8 cellular contexts compared by ENCODE assay signal in the genomic region with DNA sequence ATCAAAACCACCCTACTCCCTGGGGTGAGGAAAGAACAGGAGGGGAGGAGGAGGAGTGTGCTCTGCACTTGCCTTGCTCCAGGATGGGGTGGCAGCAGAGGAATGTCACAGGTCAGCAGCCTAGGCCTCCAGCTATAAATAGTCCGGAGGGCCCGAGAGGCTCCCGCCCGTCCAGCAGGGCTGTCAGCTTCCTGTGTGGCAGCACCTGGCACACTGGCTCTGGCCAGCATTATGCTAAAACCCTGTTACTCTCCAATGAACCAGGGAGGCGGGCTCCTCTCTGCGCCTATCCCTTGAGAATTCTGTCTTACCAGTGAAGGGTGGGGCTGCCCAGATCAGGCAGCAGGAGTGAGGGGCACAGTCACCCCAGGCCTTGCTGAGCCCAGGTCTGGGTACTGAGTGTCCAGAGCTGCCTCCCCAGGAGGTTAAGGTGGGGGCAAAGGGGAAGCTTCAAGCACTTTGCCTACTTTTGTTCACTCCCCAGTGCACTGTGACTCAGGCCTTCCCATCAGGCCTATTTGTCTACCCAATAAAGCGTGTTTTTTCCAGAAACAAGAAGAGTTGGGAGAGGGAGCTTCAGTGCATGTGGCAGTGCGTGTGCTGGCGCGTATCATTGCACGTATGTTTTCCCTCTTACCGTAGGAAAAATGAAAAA. TPM values are rescaled to one million over a fixed set of nuclear protein-coding genes. Genes with fewer than 3 reads are reported as not detected.
DNase-seq lines count a peak whose midpoint lies in the region; ATAC-seq, FAIRE-seq and TF ChIP-seq lines count a peak whose summit lies in the region.

No MANE protein-coding gene starts in this region.

- dilution Hi-C loops in endothelial cell of umbilical vein (cut with MboI; ENCODE audit: extremely low pct_ligation_motif_present, low sequenced_read_pairs): no loop called here

- peak overlapping the region; percentile 96 for H3K27ac Mint-ChIP-seq in CD4-positive, alpha-beta T cell

- CTCF ChIA-PET in CD4-positive, alpha-beta T cell (lab: Charles Lee): interaction anchor here (0.5 to 4.2 kb wide), 34 partner anchors 8 to 1297 kb away, joined by 3 to 83 read pairs (median 5); partner anchors contain the start of genes CERS5, PRPF40B, RACGAP1 and SMARCD1
- CTCF ChIA-PET in endothelial cell of umbilical vein (lab: Charles Lee): interaction anchor here (0.7 to 4.5 kb wide), 29 partner anchors 10 to 653 kb away, joined by 3 to 89 read pairs (median 9); partner anchors contain the start of genes ATF1, CERS5, GPD1 and LIMA1

- peaks cover 27% of the 10 kb centered on the region for H3K36me3 Mint-ChIP-seq in CD4-positive, alpha-beta T cell (ENCODE audit: low read depth)

- H3K27me3 Mint-ChIP-seq in CD4-positive, alpha-beta T cell: no peaks in the 10 kb centered on the region

- peaks cover 29% of the 10 kb centered on the region for H3K4me1 Mint-ChIP-seq in CD4-positive, alpha-beta T cell (ENCODE audit: low read depth)

- no peak for ATAC-seq in CD4-positive, alpha-beta T cell (ENCODE audit: poor library complexity)
- ATAC-seq in GM19463 (IDR thresholded peaks at IDR 0.05; ENCODE audit: unreplicated experiment): no peak
- no peak for ATAC-seq in HG02759 (IDR thresholded peaks at IDR 0.05; ENCODE audit: unreplicated experiment)

- H2AFZ ChIP-seq in endothelial cell of umbilical vein (ENCODE audit: low read depth, low read length): peak overlapping the region; percentile 90

- no peak for FAIRE-seq in GM19239 (lab: Jason Lieb, UNC)
- FAIRE-seq in endothelial cell of umbilical vein (lab: Jason Lieb, UNC): peak; percentile 59

- POLR2A ChIA-PET in CD4-positive, alpha-beta T cell (lab: Charles Lee): interaction anchor here (0.9 to 3.8 kb wide), 24 partner anchors 8 to 980 kb away, joined by 3 to 127 read pairs (median 10); partner anchors contain the start of genes ATF1, BCDIN3D, CERS5 and GPD1
- POLR2A ChIA-PET in endothelial cell of umbilical vein (lab: Charles Lee): interaction anchor here (2.0 to 2.3 kb wide), 3 partner anchors 10 to 57 kb away, joined by 7 to 20 read pairs (median 17); partner anchors contain the start of genes CERS5 and SMARCD1

- H3K36me3 ChIP-seq in endothelial cell of umbilical vein (ENCODE audit: control insufficient read depth in 2 of 2, extremely low read depth in 1 of 2, insufficient read depth in 2 of 2, low read length in 2 of 2): peaks cover 0 to 2% of the 10 kb centered on the region in 2 experiments
- H3K36me3 ChIP-seq in vagina: peaks cover 0 to 11% of the 10 kb centered on the region in 2 donors

- H3K27me3 ChIP-seq in CD4-positive, alpha-beta T cell (ENCODE audit: control insufficient read depth, insufficient read depth, low read length): no peaks in the 10 kb centered on the region
- H3K27me3 ChIP-seq in endothelial cell of umbilical vein (ENCODE audit: control insufficient read depth in 2 of 2, insufficient read depth in 2 of 2, low read length in 2 of 2): no peaks in the 10 kb centered on the region
- H3K27me3 ChIP-seq in vagina: no peaks in the 10 kb centered on the region

- DNase-seq in CD4-positive, alpha-beta T cell: no peak
- DNase-seq in GM19239 (ENCODE audit: insufficient read length, low spot score) (peak; percentile 23), RPMI8226 (peak; percentile 97), endothelial cell of umbilical vein (ENCODE audit: low read depth, low spot score) (no peak), mucosa of gallbladder (ENCODE audit: low spot score) (peak; percentile 80), vagina (ENCODE audit: extremely low spot score in 2 of 2) (no peak)

- peaks cover 7% of the 10 kb centered on the region for H3K79me2 ChIP-seq in endothelial cell of umbilical vein (ENCODE audit: control insufficient read depth, insufficient read depth, low read length)

- TF ChIP-seq CTCF in CD4-positive, alpha-beta T cell (IDR thresholded peaks at IDR 0.05): no peak
- TF ChIP-seq CTCF in endothelial cell of umbilical vein (IDR thresholded peaks at IDR 0.05; ENCODE audit: extremely low read depth in 1 of 2, insufficient read depth in 1 of 2, low read depth in 1 of 2, low read length in 2 of 2) (no peak), vagina (IDR thresholded peaks at IDR 0.05) (no peak)

- H3K9ac ChIP-seq in endothelial cell of umbilical vein (replicated peaks; ENCODE audit: extremely low read depth, insufficient read depth, low read length): no peak overlapping the region

- intact Hi-C loops in CD4-positive, alpha-beta T cell (cut with DNase I, micrococcal nuclease): loop anchor here (1.0 to 10.0 kb wide), 5 partner anchors 25 to 174 kb away; partner anchors contain the start of genes LIMA1 (in 1 of the 2) and SMARCD1 (in 1 of the 2)
- intact Hi-C loops in endothelial cell of umbilical vein (cut with micrococcal nuclease): loop anchor here (1.0 kb wide), 2 partner anchors 36 to 64 kb away; no protein-coding TSS in a partner anchor
- intact Hi-C loops in vagina (cut with DNase I): loop anchor here (2.0 kb wide), 1 partner anchor 56 kb away; the partner anchor contains the start of gene CERS5

- H3K9me3 Mint-ChIP-seq in CD4-positive, alpha-beta T cell: no peaks in the 10 kb centered on the region

- no peaks in the 10 kb centered on the region for H3K9me3 ChIP-seq in CD4-positive, alpha-beta T cell (ENCODE audit: control insufficient read depth, low read length)
- H3K9me3 ChIP-seq in endothelial cell of umbilical vein (replicated peaks; ENCODE audit: control insufficient read depth, insufficient read depth, low read length): no peaks in the 10 kb centered on the region
- no peaks in the 10 kb centered on the region for H3K9me3 ChIP-seq in vagina

- H3K4me1 ChIP-seq in endothelial cell of umbilical vein (ENCODE audit: control insufficient read depth, extremely low read depth, insufficient read depth, low read length) (peaks cover 9% of the 10 kb centered on the region), vagina (peaks cover 48% of the 10 kb centered on the region)

- no peak for TF ChIP-seq POLR2A in endothelial cell of umbilical vein (IDR thresholded peaks at IDR 0.05; ENCODE audit: low read depth, low read length)
- TF ChIP-seq POLR2A in vagina (IDR thresholded peaks at IDR 0.05): no peak

- no TSS peak for BruUV-seq in endothelial cell of umbilical vein (replicated peaks; lab: Mats Ljungman, UMichigan)

- no peaks in the 10 kb centered on the region for H3K9me1 ChIP-seq in endothelial cell of umbilical vein (replicated peaks; ENCODE audit: control insufficient read depth, extremely low read depth, insufficient read depth, low read length)

- H3K4me3 Mint-ChIP-seq in CD4-positive, alpha-beta T cell: peak overlapping the region; percentile 95

- H3K27ac ChIP-seq in CD4-positive, alpha-beta T cell (ENCODE audit: low read depth, low read length): peak overlapping the region; percentile 36
- H3K27ac ChIP-seq in endothelial cell of umbilical vein (ENCODE audit: insufficient read depth, low read depth, low read length) (no peak overlapping the region), vagina (peak overlapping the region; percentile 81)

- no peaks in the 10 kb centered on the region for H4K20me1 ChIP-seq in endothelial cell of umbilical vein (replicated peaks; ENCODE audit: control insufficient read depth, extremely low read depth, insufficient read depth, low read length)

- H3K4me2 ChIP-seq in endothelial cell of umbilical vein (ENCODE audit: insufficient read depth, low read length): no peak overlapping the region

- H3K4me3 ChIP-seq in endothelial cell of umbilical vein (replicated peaks in 1 of 3; ENCODE audit: insufficient read depth in 1 of 3, low read depth in 1 of 3, low read length in 3 of 3) (no peak overlapping the region), vagina (peak overlapping the region; percentile 50 to 92)

RNA-seq across cellular contexts. Expression of gene COX14, which starts 1.1 kb away (rescaled TPM):
- total RNA-seq in CD4-positive, alpha-beta T cell: 10 to 100 TPM; 51.1 to 52.8 TPM
- total RNA-seq in endothelial cell of umbilical vein: 40.0 and 40.3 TPM in 2 replicates
- polyA plus RNA-seq in endothelial cell of umbilical vein: 106 and 114 TPM in 2 replicates
- polyA plus RNA-seq in endothelial cell of umbilical vein (2011; cell fraction: cytosol; rRNA removed): 94.7 and 115 TPM in 2 replicates
- polyA plus RNA-seq in endothelial cell of umbilical vein (2011; cell fraction: nucleus; rRNA removed): 22.1 and 26.6 TPM in 2 replicates
- 59.2 and 75.4 TPM in 2 replicates for polyA plus RNA-seq in endothelial cell of umbilical vein (2012)
- 47.8 and 48.2 TPM in 2 replicates for polyA minus RNA-seq in endothelial cell of umbilical vein
- 26.9 TPM for polyA minus RNA-seq in endothelial cell of umbilical vein (2011; cell fraction: cytosol; rRNA and poly(A)+ RNA removed)
- polyA minus RNA-seq in endothelial cell of umbilical vein (2011; cell fraction: nucleus; rRNA and poly(A)+ RNA removed): 13.0 and 16.5 TPM in 2 replicates
- total RNA-seq in mucosa of gallbladder: 80.5 TPM
- total RNA-seq in vagina: 74.4 TPM

RNA-seq across cellular contexts. Expression of gene GPD1, which starts 7.1 kb away (rescaled TPM):
- under 1 TPM; 0.41 to 0.47 TPM for total RNA-seq in CD4-positive, alpha-beta T cell
- total RNA-seq in endothelial cell of umbilical vein (0.48 TPM in 1 of 2 replicates, not detected in the other), mucosa of gallbladder (21.5 TPM), vagina (65.3 TPM)
- 0.07 and 0.10 TPM in 2 replicates for polyA plus RNA-seq in endothelial cell of umbilical vein
- 0.04 TPM in 1 of 2 replicates, not detected in the other for polyA plus RNA-seq in endothelial cell of umbilical vein (2011; cell fraction: cytosol; rRNA removed)
- polyA plus RNA-seq in endothelial cell of umbilical vein (2011; cell fraction: nucleus; rRNA removed): 0.36 and 0.71 TPM in 2 replicates
- polyA plus RNA-seq in endothelial cell of umbilical vein (2012): not detected in 2 replicates
- polyA minus RNA-seq in endothelial cell of umbilical vein: 1.0 TPM in 1 of 2 replicates, not detected in the other
- polyA minus RNA-seq in endothelial cell of umbilical vein (2011; cell fraction: cytosol; rRNA and poly(A)+ RNA removed): not detected
- 0.82 and 0.91 TPM in 2 replicates for polyA minus RNA-seq in endothelial cell of umbilical vein (2011; cell fraction: nucleus; rRNA and poly(A)+ RNA removed)

RNA-seq across cellular contexts. Expression of gene SMARCD1, which starts 25.7 kb away (rescaled TPM):
- 10 to 100 TPM; 78.9 to 80.0 TPM for total RNA-seq in CD4-positive, alpha-beta T cell
- total RNA-seq in endothelial cell of umbilical vein (86.6 and 101 TPM in 2 replicates), mucosa of gallbladder (49.5 TPM), vagina (42.2 TPM)
- polyA plus RNA-seq in endothelial cell of umbilical vein: 94.2 and 94.3 TPM in 2 replicates
- polyA plus RNA-seq in endothelial cell of umbilical vein (2011; cell fraction: cytosol; rRNA removed): 85.9 and 89.8 TPM in 2 replicates
- 206 and 214 TPM in 2 replicates for polyA plus RNA-seq in endothelial cell of umbilical vein (2011; cell fraction: nucleus; rRNA removed)
- polyA plus RNA-seq in endothelial cell of umbilical vein (2012): 69.0 and 80.7 TPM in 2 replicates
- polyA minus RNA-seq in endothelial cell of umbilical vein: 125 and 129 TPM in 2 replicates
- polyA minus RNA-seq in endothelial cell of umbilical vein (2011; cell fraction: cytosol; rRNA and poly(A)+ RNA removed): 68.2 TPM
- polyA minus RNA-seq in endothelial cell of umbilical vein (2011; cell fraction: nucleus; rRNA and poly(A)+ RNA removed): 85.9 and 108 TPM in 2 replicates

RNA-seq across cellular contexts. Expression of gene ASIC1, which starts 53.5 kb away (rescaled TPM):
- 1 to 10 TPM; 1.5 to 2.8 TPM for total RNA-seq in CD4-positive, alpha-beta T cell
- total RNA-seq in endothelial cell of umbilical vein (0.53 and 0.55 TPM in 2 replicates), mucosa of gallbladder (4.1 TPM), vagina (2.9 TPM)
- polyA plus RNA-seq in endothelial cell of umbilical vein: 0.66 and 0.75 TPM in 2 replicates
- 0.32 and 0.56 TPM in 2 replicates for polyA plus RNA-seq in endothelial cell of umbilical vein (2011; cell fraction: cytosol; rRNA removed)
- 1.4 and 1.8 TPM in 2 replicates for polyA plus RNA-seq in endothelial cell of umbilical vein (2011; cell fraction: nucleus; rRNA removed)
- 1.1 and 1.2 TPM in 2 replicates for polyA plus RNA-seq in endothelial cell of umbilical vein (2012)
- polyA minus RNA-seq in endothelial cell of umbilical vein: 0.90 and 1.1 TPM in 2 replicates
- polyA minus RNA-seq in endothelial cell of umbilical vein (2011; cell fraction: cytosol; rRNA and poly(A)+ RNA removed): 3.4 TPM
- 0.58 and 0.67 TPM in 2 replicates for polyA minus RNA-seq in endothelial cell of umbilical vein (2011; cell fraction: nucleus; rRNA and poly(A)+ RNA removed)

RNA-seq across cellular contexts. Expression of gene CERS5, which starts 56.3 kb away (rescaled TPM):
- 10 to 100 TPM; 42.3 to 44.5 TPM for total RNA-seq in CD4-positive, alpha-beta T cell
- total RNA-seq in endothelial cell of umbilical vein (60.4 and 66.4 TPM in 2 replicates), mucosa of gallbladder (37.9 TPM), vagina (45.2 TPM)
- 108 and 118 TPM in 2 replicates for polyA plus RNA-seq in endothelial cell of umbilical vein
- polyA plus RNA-seq in endothelial cell of umbilical vein (2011; cell fraction: cytosol; rRNA removed): 56.7 and 64.6 TPM in 2 replicates
- 123 and 124 TPM in 2 replicates for polyA plus RNA-seq in endothelial cell of umbilical vein (2011; cell fraction: nucleus; rRNA removed)
- 44.3 and 44.7 TPM in 2 replicates for polyA plus RNA-seq in endothelial cell of umbilical vein (2012)
- polyA minus RNA-seq in endothelial cell of umbilical vein: 142 and 152 TPM in 2 replicates
- 22.2 TPM for polyA minus RNA-seq in endothelial cell of umbilical vein (2011; cell fraction: cytosol; rRNA and poly(A)+ RNA removed)
- 60.6 and 113 TPM in 2 replicates for polyA minus RNA-seq in endothelial cell of umbilical vein (2011; cell fraction: nucleus; rRNA and poly(A)+ RNA removed)

Comparison
In these comparisons a context has a peak if more than half of its experiments do, and no peak if none do; other contexts are left out.
1. DNase-seq: peak in GM19239 (single experiment), RPMI8226 (single experiment) and mucosa of gallbladder (single experiment); none in CD4-positive, alpha-beta T cell (0 of 10), endothelial cell of umbilical vein (single experiment) and vagina (0 of 2).
2. H3K4me3 ChIP-seq: peak in vagina (2 of 2); none in endothelial cell of umbilical vein (0 of 3).
3. RNA of gene GPD1, which starts 7.1 kb away (total RNA-seq): 65.3 TPM in vagina (single experiment) and 21.5 TPM in mucosa of gallbladder (single experiment); 0.41 to 0.47 TPM in CD4-positive, alpha-beta T cell and 0.48 TPM in endothelial cell of umbilical vein; every median in the first group is over 10 times any median in the second.